In genomic region chr6:151325075-151326050, GRCh38 we compare ENCODE assay signal across 7 cellular contexts.
A peak's percentile ranks its signal among the peaks of the same experiment; 100 is the strongest.
DNase-seq lines count a peak whose midpoint lies in the region; ATAC-seq and TF ChIP-seq lines count a peak whose summit lies in the region.

No MANE protein-coding gene starts in this region.

- H3K36me3 ChIP-seq in GM23338 (ENCODE audit: insufficient read depth) = no peaks in the 10 kb centered on the region; the same call in 1 of the 2 replicates

- peaks cover 4% of the 10 kb centered on the region; the same call in 2 of the 3 replicates for H3K36me3 Mint-ChIP-seq in GM23338 (ENCODE audit: low read depth)
- no peaks in the 10 kb centered on the region for H3K36me3 Mint-ChIP-seq in activated naive CD8-positive, alpha-beta T cell treated with anti-CD3 and anti-CD28 coated beads, Interleukin-2, amount 10 ng/mL, durations not matched to agents 7 days and 5 days

- peaks cover 2% of the 10 kb centered on the region for H4K20me1 ChIP-seq in GM23338 (replicated peaks; ENCODE audit: insufficient read depth)

- peak; percentile 85 for ATAC-seq in GM23338
- peak; percentile 54 for ATAC-seq in activated naive CD8-positive, alpha-beta T cell treated with anti-CD3 and anti-CD28 coated beads, Interleukin-2, amount 10 ng/mL, durations not matched to agents 7 days and 5 days (ENCODE audit: low read depth)

- peak overlapping the region; percentile 80 for H3K4me3 Mint-ChIP-seq in GM23338
- H3K4me3 Mint-ChIP-seq in activated naive CD8-positive, alpha-beta T cell treated with anti-CD3 and anti-CD28 coated beads, Interleukin-2, amount 10 ng/mL, durations not matched to agents 7 days and 5 days = peak overlapping the region; percentile 78

- peaks cover 5% of the 10 kb centered on the region; the same call in 1 of the 2 replicates for H3K4me1 ChIP-seq in GM23338 (ENCODE audit: insufficient read depth)

- H2AFZ ChIP-seq in GM23338 = peak overlapping the region; percentile 80; the same call in 1 of the 2 replicates

- no peak overlapping the region for H3K27ac Mint-ChIP-seq in GM23338
- no peak overlapping the region for H3K27ac Mint-ChIP-seq in activated naive CD8-positive, alpha-beta T cell treated with anti-CD3 and anti-CD28 coated beads, Interleukin-2, amount 10 ng/mL, durations not matched to agents 7 days and 5 days

- peaks cover 6% of the 10 kb centered on the region; the same call in 1 of the 2 replicates for H3F3A ChIP-seq in GM23338 (replicated peaks; ENCODE audit: low read depth)

- H3K4me3 ChIP-seq in GM23338 = peak overlapping the region; percentile 60

- H3K27me3 Mint-ChIP-seq in GM23338 (ENCODE audit: insufficient read depth, low read depth, poor library complexity) = peaks cover 23% of the 10 kb centered on the region
- peaks cover 56% of the 10 kb centered on the region for H3K27me3 Mint-ChIP-seq in activated naive CD8-positive, alpha-beta T cell treated with anti-CD3 and anti-CD28 coated beads, Interleukin-2, amount 10 ng/mL, durations not matched to agents 7 days and 5 days

- H3K9me2 ChIP-seq in GM23338 (ENCODE audit: insufficient read depth) = no peaks in the 10 kb centered on the region

- H3K27ac ChIP-seq in GM23338 (ENCODE audit: low read depth) = no peak overlapping the region

- H3K4me2 ChIP-seq in GM23338 = peak overlapping the region; percentile 84

- TF ChIP-seq CTCF in GM23338 (conservative IDR thresholded peaks at IDR 0.05; ENCODE audit: low read depth in 2 of 2) = no peak

- POLR2A ChIA-PET in activated naive CD8-positive, alpha-beta T cell treated with anti-CD3 and anti-CD28 coated beads, Interleukin-2, amount 10 ng/mL, durations not matched to agents 7 days and 5 days (lab: Charles Lee) = interaction anchor here (1.1 kb wide), 3 partner anchors 20 to 311 kb away, joined by 3 read pairs; no protein-coding TSS in a partner anchor

- H3K79me2 ChIP-seq in GM23338 (replicated peaks; ENCODE audit: insufficient read depth) = peaks cover 46% of the 10 kb centered on the region

- DNase-seq in GM23338 (ENCODE audit: low spot score) (peak; percentile 75), NCI-H524 (lab: John Stamatoyannopoulos, UW) (peak; percentile 78 to 80), cardiac septum (ENCODE audit: low spot score) (peak; percentile 80), posterior vena cava (ENCODE audit: low spot score) (peak; percentile 88), NAMALWA (ENCODE audit: low spot score) (no peak), NCI-H82 treated with DMSO at 0.1 percent for 48 hours (lab: John Stamatoyannopoulos, UW; ENCODE audit: unreplicated experiment) (no peak)
- DNase-seq in activated naive CD8-positive, alpha-beta T cell treated with anti-CD3 and anti-CD28 coated beads, Interleukin-2, amount 10 ng/mL, durations not matched to agents 7 days and 5 days = peak; percentile 37

- peaks cover 4% of the 10 kb centered on the region; the same call in 1 of the 2 replicates for H3K27me3 ChIP-seq in GM23338 (ENCODE audit: insufficient read depth)

- peaks cover 26% of the 10 kb centered on the region for H3K4me1 Mint-ChIP-seq in GM23338
- H3K4me1 Mint-ChIP-seq in activated naive CD8-positive, alpha-beta T cell treated with anti-CD3 and anti-CD28 coated beads, Interleukin-2, amount 10 ng/mL, durations not matched to agents 7 days and 5 days = peaks cover 15% of the 10 kb centered on the region

- intact Hi-C loops in cardiac septum (cut with DNase I) = loop anchor here (2.0 kb wide), 2 partner anchors 85 to 433 kb away; no protein-coding TSS in a partner anchor
- intact Hi-C loops in posterior vena cava (cut with DNase I) = loop anchor here (2.0 to 10.0 kb wide), 3 partner anchors 91 to 319 kb away; partner anchors contain the start of gene AKAP12 (in 1 of the 2)

- no peaks in the 10 kb centered on the region; the same call in 2 of the 3 replicates for H3K9me3 Mint-ChIP-seq in GM23338
- no peaks in the 10 kb centered on the region for H3K9me3 Mint-ChIP-seq in activated naive CD8-positive, alpha-beta T cell treated with anti-CD3 and anti-CD28 coated beads, Interleukin-2, amount 10 ng/mL, durations not matched to agents 7 days and 5 days

TF ChIP-seq in GM23338, 12 proteins besides CTCF, POLR2A, EP300 and RAD21:
- TF ChIP-seq STAT1 (IDR thresholded peaks at IDR 0.05; ENCODE audit: unreplicated experiment) (no peak), CREB1 (CRISPR knock-in tag; IDR thresholded peaks at IDR 0.05; ENCODE audit: low read depth) (no peak), ETS1 (IDR thresholded peaks at IDR 0.05) (no peak), ZNF331 (CRISPR knock-in tag; IDR thresholded peaks at IDR 0.05; ENCODE audit: low read depth) (no peak), EZH2phosphoT487 (IDR thresholded peaks at IDR 0.05; ENCODE audit: unreplicated experiment) (no peak), ZNF114 (CRISPR knock-in tag; IDR thresholded peaks at IDR 0.05) (no peak), NANOG (IDR thresholded peaks at IDR 0.05; ENCODE audit: borderline replicate concordance) (no peak), JUNB (IDR thresholded peaks at IDR 0.05; ENCODE audit: unreplicated experiment) (no peak), EZH2 (IDR thresholded peaks at IDR 0.05; ENCODE audit: low read depth, unreplicated experiment) (no peak), POLR2AphosphoS5 (IDR thresholded peaks at IDR 0.05; ENCODE audit: low read depth) (no peak)
TF ChIP-seq in GM23338: peak in this region for 0.

Comparison
In these comparisons a context has a peak if more than half of its experiments do, and no peak if none do; other contexts are left out.
1. DNase-seq: peak in GM23338 (single experiment), NCI-H524 (2 of 2), activated naive CD8-positive, alpha-beta T cell treated with anti-CD3 and anti-CD28 coated beads, Interleukin-2, amount 10 ng/mL, durations not matched to agents 7 days and 5 days (single experiment), cardiac septum (single experiment) and posterior vena cava (single experiment); none in NAMALWA (single experiment) and NCI-H82 treated with DMSO at 0.1 percent for 48 hours (single experiment).